27 cellular contexts compared by ENCODE assay signal in the genomic region with DNA sequence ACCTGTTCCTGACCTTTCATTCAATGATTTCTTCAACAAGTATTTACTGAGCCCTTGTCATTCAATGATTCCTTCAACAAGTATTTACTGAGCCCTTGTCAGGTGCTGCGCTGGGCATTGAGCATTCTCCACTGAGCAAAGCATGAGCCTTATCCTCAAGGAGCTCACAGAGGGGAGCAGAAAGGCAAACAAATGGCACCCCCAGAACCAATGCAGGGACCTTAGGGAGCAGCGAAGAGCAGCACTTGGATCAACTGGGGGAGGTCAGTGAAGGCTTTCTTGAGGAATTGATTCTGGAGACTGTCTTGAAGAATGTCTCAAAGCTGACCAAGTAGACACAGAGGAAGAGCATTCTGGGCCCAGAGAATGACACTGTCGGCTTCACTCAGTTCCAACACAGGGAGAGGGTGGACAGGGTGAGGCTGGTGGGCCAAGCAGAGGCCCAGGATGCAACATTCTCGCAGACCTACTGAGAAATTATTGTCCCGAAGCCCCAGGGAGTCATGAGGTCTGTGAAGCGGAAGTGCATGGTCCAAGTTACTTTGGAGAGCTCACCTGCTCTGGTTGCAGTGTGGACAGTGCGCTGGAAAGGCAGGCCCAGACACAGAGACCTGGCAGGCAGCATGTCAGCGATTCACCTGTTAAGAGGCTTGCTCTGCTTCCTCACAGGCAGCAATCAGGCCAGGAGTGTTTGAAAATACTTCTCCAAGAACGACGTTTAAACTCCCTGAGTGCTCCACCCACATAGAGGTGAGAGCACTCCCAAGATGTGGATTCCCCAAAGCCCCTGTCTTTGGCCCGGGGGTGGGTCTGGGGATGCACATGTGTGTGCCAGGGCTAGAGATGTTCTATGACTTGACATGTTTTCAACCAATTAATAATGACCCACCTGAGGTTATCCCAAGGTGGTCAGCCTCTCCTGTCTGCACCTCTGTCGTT. TPM values are rescaled to one million over a fixed set of nuclear protein-coding genes. Genes with fewer than 3 reads are reported as not detected.
A peak's percentile ranks its signal among the peaks of the same experiment; 100 is the strongest.
DNase-seq lines count a peak whose midpoint lies in the region; ATAC-seq lines count a peak whose summit lies in the region.
"Had no signal": no experiment of that assay in that cellular context is flagged by ENCODE, and none has a peak within 500 bp of the region (broad histone marks: within the 10 kb centered on the region; RNA-seq: fewer than 3 reads in every experiment).

No MANE protein-coding gene starts in this region.

- DNase-seq in AG20443 (ENCODE audit: low spot score) (peak; percentile 7), D341Med (ENCODE audit: low spot score) (peak; percentile 27), mucosa of gallbladder (ENCODE audit: low spot score) (peak; percentile 4), superior temporal gyrus (ENCODE audit: extremely low spot score) (no peak), SIG-M5 (lab: John Stamatoyannopoulos, UW) (no peak), middle frontal gyrus (ENCODE audit: extremely low spot score, low spot score) (no peak)
- peak; percentile 36 for DNase-seq in activated CD8-positive, alpha-beta memory T cell treated with anti-CD3 and anti-CD28 coated beads, Interleukin-2, amount 10 ng/mL, durations not matched to agents 7 days and 5 days
- DNase-seq: activated B cell treated with CpG ODN at 0.5 μM for 24 hours; activated naive CD4-positive, alpha-beta T cell treated with anti-CD3 and anti-CD28 coated beads for 36 hours; activated T-cell treated with anti-CD3 and anti-CD28 coated beads, Interleukin-2, amount 50 U/mL, for 72 hours; amniotic stem cell; glutamatergic neuron; left cardiac atrium; mesenchymal stem cell; MG63; naive thymus-derived CD8-positive, alpha-beta T cell; NCI-H146; NCI-H2227 treated with DMSO at 0.1 percent for 48 hours; NCI-H774; pancreas; substantia nigra; T1000 had no signal

- no peak overlapping the region for H3K27ac Mint-ChIP-seq in activated CD8-positive, alpha-beta memory T cell treated with anti-CD3 and anti-CD28 coated beads, Interleukin-2, amount 10 ng/mL, durations not matched to agents 7 days and 5 days
- H3K27ac Mint-ChIP-seq: activated B cell treated with CpG ODN at 0.5 μM for 24 hours; activated CD8-positive, alpha-beta T cell treated with anti-CD3 and anti-CD28 coated beads, Interleukin-2, amount 10 ng/mL, durations not matched to agents 7 days and 5 days; activated naive CD4-positive, alpha-beta T cell treated with anti-CD3 and anti-CD28 coated beads for 36 hours; activated T-cell treated with anti-CD3 and anti-CD28 coated beads, Interleukin-2, amount 50 U/mL, for 72 hours; IgD-negative memory B cell; naive thymus-derived CD8-positive, alpha-beta T cell had no signal

- H3K9me3 Mint-ChIP-seq in activated CD8-positive, alpha-beta memory T cell treated with anti-CD3 and anti-CD28 coated beads, Interleukin-2, amount 10 ng/mL, durations not matched to agents 7 days and 5 days (ENCODE audit: low read depth): no peaks in the 10 kb centered on the region
- H3K9me3 Mint-ChIP-seq: activated B cell treated with CpG ODN at 0.5 μM for 24 hours; activated naive CD4-positive, alpha-beta T cell treated with anti-CD3 and anti-CD28 coated beads for 36 hours; activated T-cell treated with anti-CD3 and anti-CD28 coated beads, Interleukin-2, amount 50 U/mL, for 72 hours; IgD-negative memory B cell had no signal

- H3K4me3 Mint-ChIP-seq in activated CD8-positive, alpha-beta memory T cell treated with anti-CD3 and anti-CD28 coated beads, Interleukin-2, amount 10 ng/mL, durations not matched to agents 7 days and 5 days: no peak overlapping the region
- H3K4me3 Mint-ChIP-seq: activated B cell treated with CpG ODN at 0.5 μM for 24 hours; activated CD8-positive, alpha-beta T cell treated with anti-CD3 and anti-CD28 coated beads, Interleukin-2, amount 10 ng/mL, durations not matched to agents 7 days and 5 days; activated naive CD4-positive, alpha-beta T cell treated with anti-CD3 and anti-CD28 coated beads for 36 hours; activated T-cell treated with anti-CD3 and anti-CD28 coated beads, Interleukin-2, amount 50 U/mL, for 72 hours; IgD-negative memory B cell; naive thymus-derived CD8-positive, alpha-beta T cell had no signal

- no peaks in the 10 kb centered on the region for H3K36me3 Mint-ChIP-seq in activated CD8-positive, alpha-beta memory T cell treated with anti-CD3 and anti-CD28 coated beads, Interleukin-2, amount 10 ng/mL, durations not matched to agents 7 days and 5 days
- H3K36me3 Mint-ChIP-seq: IgD-negative memory B cell; naive thymus-derived CD8-positive, alpha-beta T cell had no signal

- ATAC-seq in activated CD8-positive, alpha-beta memory T cell treated with anti-CD3 and anti-CD28 coated beads, Interleukin-2, amount 10 ng/mL, durations not matched to agents 7 days and 5 days: no peak
- ATAC-seq: activated CD8-positive, alpha-beta T cell treated with anti-CD3 and anti-CD28 coated beads, Interleukin-2, amount 10 ng/mL, durations not matched to agents 7 days and 5 days; activated T-cell treated with anti-CD3 and anti-CD28 coated beads, Interleukin-2, amount 50 U/mL, for 72 hours; left cardiac atrium; naive thymus-derived CD8-positive, alpha-beta T cell; pancreas; sciatic nerve had no signal

- CTCF ChIA-PET in activated CD8-positive, alpha-beta memory T cell treated with anti-CD3 and anti-CD28 coated beads, Interleukin-2, amount 10 ng/mL, durations not matched to agents 7 days and 5 days (lab: Charles Lee): interaction anchor here (0.7 to 1.5 kb wide), 3 partner anchors 14 to 20 kb away, joined by 3 read pairs; no protein-coding TSS in a partner anchor

- H3K4me1 Mint-ChIP-seq in activated CD8-positive, alpha-beta memory T cell treated with anti-CD3 and anti-CD28 coated beads, Interleukin-2, amount 10 ng/mL, durations not matched to agents 7 days and 5 days: peaks cover 5% of the 10 kb centered on the region

- peaks cover 40% of the 10 kb centered on the region for H3K27me3 Mint-ChIP-seq in activated CD8-positive, alpha-beta memory T cell treated with anti-CD3 and anti-CD28 coated beads, Interleukin-2, amount 10 ng/mL, durations not matched to agents 7 days and 5 days

RNA-seq across cellular contexts. Expression of a gene that starts 3.2 kb away (rescaled TPM):
- under 1 TPM in 1 of 2 experiments, not detected in 1; 0.09 TPM for total RNA-seq in activated CD8-positive, alpha-beta memory T cell treated with anti-CD3 and anti-CD28 coated beads, Interleukin-2, amount 10 ng/mL, durations not matched to agents 7 days and 5 days
- total RNA-seq in mucosa of gallbladder: 0.06 TPM
- total RNA-seq: activated B cell treated with CpG ODN at 0.5 μM for 24 hours; activated CD8-positive, alpha-beta T cell treated with anti-CD3 and anti-CD28 coated beads, Interleukin-2, amount 10 ng/mL, durations not matched to agents 7 days and 5 days; activated naive CD4-positive, alpha-beta T cell treated with anti-CD3 and anti-CD28 coated beads for 36 hours; H7; naive thymus-derived CD8-positive, alpha-beta T cell; OCI-LY7 had no signal

RNA-seq across cellular contexts. Expression of a gene that starts 44.7 kb away (rescaled TPM):
- total RNA-seq in activated CD8-positive, alpha-beta memory T cell treated with anti-CD3 and anti-CD28 coated beads, Interleukin-2, amount 10 ng/mL, durations not matched to agents 7 days and 5 days: 10 to 100 TPM; 25.6 to 66.3 TPM
- total RNA-seq in mucosa of gallbladder: 30.2 TPM

RNA-seq across cellular contexts. Expression of a gene that starts 45.6 kb away (rescaled TPM):
- not detected for total RNA-seq in activated CD8-positive, alpha-beta memory T cell treated with anti-CD3 and anti-CD28 coated beads, Interleukin-2, amount 10 ng/mL, durations not matched to agents 7 days and 5 days
- total RNA-seq in mucosa of gallbladder: not detected
- total RNA-seq: activated B cell treated with CpG ODN at 0.5 μM for 24 hours; activated CD8-positive, alpha-beta T cell treated with anti-CD3 and anti-CD28 coated beads, Interleukin-2, amount 10 ng/mL, durations not matched to agents 7 days and 5 days; activated naive CD4-positive, alpha-beta T cell treated with anti-CD3 and anti-CD28 coated beads for 36 hours; H7; left cardiac atrium; naive thymus-derived CD8-positive, alpha-beta T cell; OCI-LY7; pancreas; sciatic nerve had no signal

Comparison
In these comparisons a context has a peak if more than half of its experiments do, and no peak if none do; other contexts are left out.
1. DNase-seq: peak in AG20443 (single experiment), D341Med (single experiment), activated CD8-positive, alpha-beta memory T cell treated with anti-CD3 and anti-CD28 coated beads, Interleukin-2, amount 10 ng/mL, durations not matched to agents 7 days and 5 days (single experiment) and mucosa of gallbladder (single experiment); none in superior temporal gyrus (single experiment), SIG-M5 (single experiment) and middle frontal gyrus (single experiment).